9 cellular contexts compared by ENCODE assay signal in genomic region chr2:25323042-25323514, GRCh38. TPM values are rescaled to one million over a fixed set of nuclear protein-coding genes. Genes with fewer than 3 reads are reported as not detected.
DNase-seq lines count a peak whose midpoint lies in the region; ATAC-seq and TF ChIP-seq lines count a peak whose summit lies in the region.
"Had no signal": no experiment of that assay in that cellular context is flagged by ENCODE, and none has a peak within 500 bp of the region (broad histone marks: within the 10 kb centered on the region; RNA-seq: fewer than 3 reads in every experiment).

No MANE protein-coding gene starts in this region.

- no peaks in the 10 kb centered on the region for H3K27me3 ChIP-seq in gastrocnemius medialis
- no peaks in the 10 kb centered on the region for H3K27me3 ChIP-seq in tibial nerve

- TF ChIP-seq CTCF in gastrocnemius medialis (IDR thresholded peaks at IDR 0.05 in 4 of 5, conservative IDR thresholded peaks at IDR 0.05 in 1 of 5) (no peak), tibial nerve (IDR thresholded peaks at IDR 0.05) (no peak)

- 45 to 56% methylated on average over 13 of the region's 13 CpGs for WGBS in tibial nerve, 2 donors

- peak overlapping the region; percentile 87 for H3K27ac Mint-ChIP-seq in central memory CD8-positive, alpha-beta T cell (ENCODE audit: low read depth)

- in situ Hi-C loops in gastrocnemius medialis (cut with MboI; ENCODE audit: low sequenced_read_pairs in 4 of 4), result no loop called here

- H3K4me3 Mint-ChIP-seq in central memory CD8-positive, alpha-beta T cell, result peak overlapping the region; percentile 83

- H3K27me3 Mint-ChIP-seq in central memory CD8-positive, alpha-beta T cell, result no peaks in the 10 kb centered on the region

- H3K9me3 ChIP-seq in gastrocnemius medialis (no peaks in the 10 kb centered on the region), tibial nerve (peaks cover 0 to 13% (median 2%) of the 10 kb centered on the region in 4 donors)

- H3K4me1 ChIP-seq in gastrocnemius medialis (peaks cover 27 to 30% of the 10 kb centered on the region in 2 donors), tibial nerve (peaks cover 0 to 31% (median 7%) of the 10 kb centered on the region in 4 donors)

- peak; percentile 76 for DNase-seq in ELR (ENCODE audit: low read depth)
- peak; percentile 69 for DNase-seq in activated CD4-positive, CD25-positive, alpha-beta regulatory T cell treated with anti-CD3 and anti-CD28 coated beads, Interleukin-2, amount 50 U/mL, for 72 hours
- peak; percentile 53 to 54 for DNase-seq in central memory CD8-positive, alpha-beta T cell (ENCODE audit: low spot score in 2 of 2)
- DNase-seq in gastrocnemius medialis, result no peak
- DNase-seq in tibial nerve (ENCODE audit: low spot score in 2 of 2), result no peak
- no peak for DNase-seq in NCI-H2196 (lab: John Stamatoyannopoulos, UW; ENCODE audit: unreplicated experiment)
- no peak for DNase-seq in DMS 273 (lab: John Stamatoyannopoulos, UW; ENCODE audit: unreplicated experiment)
- DNase-seq: DMS53 had no signal

- H3K4me3 ChIP-seq in gastrocnemius medialis (no peak overlapping the region), tibial nerve (no peak overlapping the region)

- ATAC-seq in central memory CD8-positive, alpha-beta T cell (replicated peaks; ENCODE audit: extremely low read depth, poor library complexity, severe bottlenecking), result peak; percentile 75
- ATAC-seq in gastrocnemius medialis, result no peak
- ATAC-seq in GM19351 (IDR thresholded peaks at IDR 0.05; ENCODE audit: unreplicated experiment), result no peak

- peaks cover 9% of the 10 kb centered on the region for H3K9me3 Mint-ChIP-seq in central memory CD8-positive, alpha-beta T cell

- peaks cover 11% of the 10 kb centered on the region for H3K36me3 Mint-ChIP-seq in central memory CD8-positive, alpha-beta T cell (ENCODE audit: insufficient read depth)

- H3K4me1 Mint-ChIP-seq in central memory CD8-positive, alpha-beta T cell, result peaks cover 35% of the 10 kb centered on the region

- no peaks in the 10 kb centered on the region for H3K36me3 ChIP-seq in gastrocnemius medialis
- H3K36me3 ChIP-seq in tibial nerve, result peaks cover 0 to 18% (median 0%) of the 10 kb centered on the region in 3 donors

- TF ChIP-seq POLR2A in gastrocnemius medialis (IDR thresholded peaks at IDR 0.05) (no peak), tibial nerve (IDR thresholded peaks at IDR 0.05) (no peak)

- H3K27ac ChIP-seq in gastrocnemius medialis, result peak overlapping the region; percentile 5 to 72 (median 56)
- H3K27ac ChIP-seq in tibial nerve, result no peak overlapping the region

- TF ChIP-seq EP300 in tibial nerve (IDR thresholded peaks at IDR 0.05), result no peak

- intact Hi-C loops in gastrocnemius medialis (cut with DNase I; ENCODE audit: low total_unique reads), result no loop called here

RNA-seq across cellular contexts. Expression of gene DNMT3A, which starts 18.6 kb away (rescaled TPM):
- total RNA-seq in gastrocnemius medialis (10 to 100 TPM in 1 of 4 donors, 1 to 10 TPM in 3; 5.9 to 14.1 (median 8.0) TPM), tibial nerve (10 to 100 TPM; 17.4 to 28.4 (median 25.0) TPM)

Comparison
In these comparisons a context has a peak if more than half of its experiments do, and no peak if none do; other contexts are left out.
1. DNase-seq: peak in ELR (single experiment), activated CD4-positive, CD25-positive, alpha-beta regulatory T cell treated with anti-CD3 and anti-CD28 coated beads, Interleukin-2, amount 50 U/mL, for 72 hours (single experiment) and central memory CD8-positive, alpha-beta T cell (2 of 2); none in gastrocnemius medialis (0 of 2), tibial nerve (0 of 2), NCI-H2196 (single experiment) and DMS 273 (single experiment).
2. H3K27ac ChIP-seq: peak in gastrocnemius medialis (4 of 4); none in tibial nerve (0 of 4).